Comparison of ENCODE assay signal across 21 cellular contexts in the genomic region with DNA sequence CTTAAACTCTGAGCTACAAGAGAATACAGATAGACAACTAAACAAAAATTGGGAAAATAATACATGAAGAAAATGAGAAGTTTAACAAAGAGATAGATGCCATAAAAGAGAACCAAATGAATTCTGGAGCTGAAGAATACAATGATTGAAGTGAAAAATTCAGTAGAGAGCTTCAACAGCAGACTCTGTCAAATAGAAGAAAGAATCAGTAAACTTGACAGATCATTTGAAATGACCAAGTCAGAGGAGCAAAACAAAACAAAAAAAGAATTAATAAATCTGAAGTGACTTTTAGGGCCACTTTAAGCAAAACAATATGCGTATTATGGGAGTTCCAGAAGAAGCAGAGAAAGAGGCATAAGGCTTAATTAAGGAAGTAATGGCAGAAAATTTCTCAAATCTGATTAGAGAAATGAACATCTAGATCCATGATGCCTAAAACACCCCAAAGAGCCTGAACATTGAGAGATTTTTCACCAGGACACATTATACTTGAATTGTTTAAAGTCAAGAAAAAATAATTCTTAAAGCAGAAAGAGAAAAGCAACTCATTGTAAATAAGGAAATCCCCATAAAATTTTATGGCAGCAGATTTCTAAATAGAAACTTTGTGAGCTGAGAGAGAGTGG.
A peak's percentile ranks its signal among the peaks of the same experiment; 100 is the strongest.
DNase-seq lines count a peak whose midpoint lies in the region; ATAC-seq, FAIRE-seq and TF ChIP-seq lines count a peak whose summit lies in the region.
"Had no signal": no experiment of that assay in that cellular context is flagged by ENCODE, and none has a peak within 500 bp of the region (broad histone marks: within the 10 kb centered on the region; RNA-seq: fewer than 3 reads in every experiment).

No MANE protein-coding gene starts in this region.

- CTCF ChIA-PET in GM12878 (lab: Yijun Ruan, JAX), result interaction anchor here (1.0 to 1.4 kb wide), 3 partner anchors 10 to 190 kb away, joined by 3 to 5 read pairs (median 4); no protein-coding TSS in a partner anchor

- intact Hi-C loops in GM12878 (cut with micrococcal nuclease; ENCODE audit: unreplicated experiment) (no loop called here), sigmoid colon (cut with DNase I) (no loop called here)

- no peak overlapping the region for H3K27ac ChIP-seq in GM12878 (ENCODE audit: control insufficient read depth, insufficient read depth)
- no peak overlapping the region for H3K27ac ChIP-seq in sigmoid colon
- H3K27ac ChIP-seq: 22Rv1, BLaER1, C4-2B had no signal

- H3K4me1 ChIP-seq in GM12878 (ENCODE audit: control insufficient read depth, insufficient read depth, low read length), result peaks cover 17% of the 10 kb centered on the region
- H3K4me1 ChIP-seq in sigmoid colon, result peaks cover 0 to 9% (median 4%) of the 10 kb centered on the region in 4 donors
- H3K4me1 ChIP-seq: HAP-1 had no signal

- FAIRE-seq in GM12878 (lab: Jason Lieb, UNC), result no peak
- FAIRE-seq: A204.1, GM12892, H54 had no signal

- 95% methylated on average over 1 of the region's 1 CpG for WGBS in GM12878 (ENCODE audit: insufficient coverage, insufficient replicate concordance, low lambda C conversion rate, missing lambda C conversion rate)
- WGBS in sigmoid colon, 2 donors, result 46 to 98% methylated on average over 1 of the region's 1 CpG

- no peak overlapping the region for H3K4me2 ChIP-seq in GM12878 (ENCODE audit: control insufficient read depth, insufficient read depth)
- H3K4me2 ChIP-seq: BLaER1 had no signal

- TF ChIP-seq POLR2A in GM12878 (IDR thresholded peaks at IDR 0.05; ENCODE audit: low read depth, low read length) (no peak), sigmoid colon (IDR thresholded peaks at IDR 0.05) (no peak)

- DNase-seq in DMS 273 (lab: John Stamatoyannopoulos, UW; ENCODE audit: unreplicated experiment) (peak; percentile 9), DMS 273 treated with DMSO at 0.1 percent for 48 hours (lab: John Stamatoyannopoulos, UW) (no peak), KBM-7 (peak; percentile 15), GM12878 (ENCODE audit: low read depth, low spot score) (no peak), sigmoid colon (no peak), COLO668 (lab: John Stamatoyannopoulos, UW; ENCODE audit: unreplicated experiment) (no peak), cerebellum (ENCODE audit: low spot score) (no peak)
- DNase-seq: Calu3; CD4-positive, CD25-positive, alpha-beta regulatory T cell; CD8-positive, alpha-beta T cell; DMS53; DMS79 treated with DMSO at 0.1 percent for 48 hours; GF-D8; GOT3 had no signal

- TF ChIP-seq EP300 in GM12878 (IDR thresholded peaks at IDR 0.05; ENCODE audit: borderline replicate concordance in 1 of 2, control insufficient read depth in 1 of 2, low read depth in 2 of 2, low read length in 2 of 2), result no peak
- TF ChIP-seq EP300 in sigmoid colon (IDR thresholded peaks at IDR 0.05), result no peak

- no peaks in the 10 kb centered on the region for H4K20me1 ChIP-seq in GM12878 (ENCODE audit: control insufficient read depth, insufficient read depth)
- H4K20me1 ChIP-seq: BLaER1 had no signal

- SMC1A ChIA-PET in GM12878 (lab: Charles Lee; ENCODE audit: uncharacterized antibody, unreplicated experiment), result interaction anchor here (0.9 kb wide), 1 partner anchor 297 kb away, joined by 3 read pairs; no protein-coding TSS in a partner anchor

- in situ Hi-C loops in KBM-7 (cut with MboI; ENCODE audit: low pct_unique_long_range_greater_than_20kb, low sequenced_read_pairs), result loop anchor here (25.0 kb wide), 2 partner anchors 327 to 752 kb away; no protein-coding TSS in a partner anchor
- in situ Hi-C loops in GM12878 (cut with MboI), result no loop called here

- TF ChIP-seq CTCF in GM12878 (IDR thresholded peaks at IDR 0.05 in 2 of 3, conservative IDR thresholded peaks at IDR 0.05 in 1 of 3; ENCODE audit: control insufficient read depth in 2 of 3, extremely low read depth in 1 of 3, insufficient read depth in 1 of 3, low read depth in 3 of 3, low read length in 3 of 3) (no peak), sigmoid colon (IDR thresholded peaks at IDR 0.05) (no peak)

- no peak overlapping the region for H3K4me3 ChIP-seq in GM12878
- no peak overlapping the region for H3K4me3 ChIP-seq in sigmoid colon
- H3K4me3 ChIP-seq: BLaER1, HAP-1 had no signal

- no peak for TF ChIP-seq RAD21 in GM12878 (IDR thresholded peaks at IDR 0.05; ENCODE audit: insufficient read depth, low read depth, low read length)

- POLR2A ChIA-PET in GM12878 (lab: Charles Lee), result no interaction called here

- H2AFZ ChIP-seq in GM12878 (ENCODE audit: control insufficient read depth, low read depth, low read length), result no peak overlapping the region

- RAD21 ChIA-PET in GM12878 (lab: Charles Lee; ENCODE audit: unreplicated experiment), result no interaction called here

- no peak for ATAC-seq in GM12878
- ATAC-seq: CD8-positive, alpha-beta T cell had no signal

- H3K27me3 ChIP-seq in GM12878 (replicated peaks in 1 of 2; ENCODE audit: control insufficient read depth in 2 of 2, insufficient read depth in 2 of 2, low read length in 1 of 2), result no peaks in the 10 kb centered on the region
- H3K27me3 ChIP-seq in sigmoid colon, result no peaks in the 10 kb centered on the region
- H3K27me3 ChIP-seq: BLaER1 had no signal

- BruUV-seq in GM12878 (replicated peaks; lab: Mats Ljungman, UMichigan), result no TSS peak

- H3K36me3 ChIP-seq in GM12878 (ENCODE audit: control insufficient read depth in 2 of 2, insufficient read depth in 2 of 2, low read length in 1 of 2) (no peaks in the 10 kb centered on the region), sigmoid colon (no peaks in the 10 kb centered on the region)
- H3K36me3 ChIP-seq: BLaER1, HAP-1 had no signal

- no peaks in the 10 kb centered on the region for H3K79me2 ChIP-seq in GM12878 (ENCODE audit: control insufficient read depth, insufficient read depth, low read length)

- no peak overlapping the region for H3K9ac ChIP-seq in GM12878 (ENCODE audit: control insufficient read depth, insufficient read depth, low read length)
- H3K9ac ChIP-seq: BLaER1 had no signal

- peaks cover 8% of the 10 kb centered on the region; the same call in 1 of the 3 replicates for H3K9me3 ChIP-seq in GM12878 (replicated peaks; ENCODE audit: control insufficient read depth, insufficient read depth, low read length)
- H3K9me3 ChIP-seq in sigmoid colon, result peaks cover 0 to 5% (median 3%) of the 10 kb centered on the region in 4 donors

TF ChIP-seq in GM12878, 131 proteins besides CTCF, POLR2A, EP300 and RAD21:
- TF ChIP-seq, protein P1, sequence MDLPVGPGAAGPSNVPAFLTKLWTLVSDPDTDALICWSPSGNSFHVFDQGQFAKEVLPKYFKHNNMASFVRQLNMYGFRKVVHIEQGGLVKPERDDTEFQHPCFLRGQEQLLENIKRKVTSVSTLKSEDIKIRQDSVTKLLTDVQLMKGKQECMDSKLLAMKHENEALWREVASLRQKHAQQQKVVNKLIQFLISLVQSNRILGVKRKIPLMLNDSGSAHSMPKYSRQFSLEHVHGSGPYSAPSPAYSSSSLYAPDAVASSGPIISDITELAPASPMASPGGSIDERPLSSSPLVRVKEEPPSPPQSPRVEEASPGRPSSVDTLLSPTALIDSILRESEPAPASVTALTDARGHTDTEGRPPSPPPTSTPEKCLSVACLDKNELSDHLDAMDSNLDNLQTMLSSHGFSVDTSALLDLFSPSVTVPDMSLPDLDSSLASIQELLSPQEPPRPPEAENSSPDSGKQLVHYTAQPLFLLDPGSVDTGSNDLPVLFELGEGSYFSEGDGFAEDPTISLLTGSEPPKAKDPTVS (IDR thresholded peaks at IDR 0.05; ENCODE audit: low read depth, low read length), result no peak
- TF ChIP-seq EED (IDR thresholded peaks at IDR 0.05; ENCODE audit: low read depth) (no peak), TCF7 (IDR thresholded peaks at IDR 0.05; ENCODE audit: borderline replicate concordance) (no peak), TAF1 (IDR thresholded peaks at IDR 0.05; ENCODE audit: borderline replicate concordance, low read depth, low read length) (no peak), FOS (IDR thresholded peaks at IDR 0.05; ENCODE audit: borderline replicate concordance, extremely low read depth, insufficient read length) (no peak), CBX3 (IDR thresholded peaks at IDR 0.05; ENCODE audit: borderline replicate concordance, low read depth) (0 out of 2 replicates have a peak, but pooled peaks have one; percentile 79), CBX5 (IDR thresholded peaks at IDR 0.05; ENCODE audit: low read depth) (peak; percentile 76; the same call in 1 of the 2 replicates), EGR1 (IDR thresholded peaks at IDR 0.05; ENCODE audit: borderline replicate concordance in 1 of 2, low read depth in 2 of 2, low read length in 2 of 2) (no peak)

Comparison
In these comparisons a context has a peak if more than half of its experiments do, and no peak if none do; other contexts are left out.
1. DNase-seq: peak in DMS 273 (single experiment) and KBM-7 (single experiment); none in DMS 273 treated with DMSO at 0.1 percent for 48 hours (single experiment), GM12878 (single experiment), sigmoid colon (single experiment), COLO668 (single experiment) and cerebellum (single experiment).